23 cellular contexts compared by ENCODE assay signal in genomic region chr2:240814946-240815760, GRCh38. TPM values are rescaled to one million over a fixed set of nuclear protein-coding genes. Genes with fewer than 3 reads are reported as not detected.
DNase-seq lines count a peak whose midpoint lies in the region; ATAC-seq and TF ChIP-seq lines count a peak whose summit lies in the region.
"Had no signal": no experiment of that assay in that cellular context is flagged by ENCODE, and none has a peak within 500 bp of the region (broad histone marks: within the 10 kb centered on the region; RNA-seq: fewer than 3 reads in every experiment).

No MANE protein-coding gene starts in this region.

- H3K36me3 ChIP-seq in endodermal cell (ENCODE audit: control insufficient read depth, insufficient read depth, low read length), result no peaks in the 10 kb centered on the region
- H3K36me3 ChIP-seq: BLaER1 had no signal

- no peak overlapping the region for H3K9ac ChIP-seq in endodermal cell (ENCODE audit: extremely low read depth, low read length, poor library complexity, severe bottlenecking)
- H3K9ac ChIP-seq: BLaER1, KMS-11 had no signal

- H3K4me1 ChIP-seq in endodermal cell (ENCODE audit: control insufficient read depth, insufficient read depth, low read length), result no peaks in the 10 kb centered on the region

- TF ChIP-seq CTCF in endodermal cell (conservative IDR thresholded peaks at IDR 0.05), result no peak

- peaks cover 12% of the 10 kb centered on the region for H3K9me3 Mint-ChIP-seq in endodermal cell

- H3K27ac Mint-ChIP-seq in endodermal cell, result no peak overlapping the region
- H3K27ac Mint-ChIP-seq: CD8-positive, alpha-beta T cell had no signal

- H3K27me3 Mint-ChIP-seq in endodermal cell (ENCODE audit: insufficient read depth), result peaks cover 12% of the 10 kb centered on the region

- no peak overlapping the region for H3K27ac ChIP-seq in endodermal cell (ENCODE audit: low read depth, low read length)
- H3K27ac ChIP-seq: A549, BLaER1, HL-60, KMS-11 had no signal

- ATAC-seq in HG03460 (IDR thresholded peaks at IDR 0.05; ENCODE audit: unreplicated experiment), result no peak
- ATAC-seq: A549; CD8-positive, alpha-beta T cell had no signal

- peak; percentile 55 for DNase-seq in activated effector memory CD4-positive, alpha-beta T cell treated with anti-CD3 and anti-CD28 coated beads, Interleukin-2, amount 50 U/mL, for 16 hours
- DNase-seq in activated effector memory CD4-positive, alpha-beta T cell treated with Interleukin-2 at 50 U/mL for 16 hours, result no peak
- peak; percentile 14 for DNase-seq in D341Med (ENCODE audit: low spot score)
- DNase-seq in endodermal cell, result peak; percentile 35
- DNase-seq in stimulated activated CD8-positive, alpha-beta memory T cell treated with anti-CD3 and anti-CD28 coated beads, Interleukin-4, amount 100 ng/mL, for 48 hours, result peak; percentile 16
- no peak for DNase-seq in iPS-NIHi7 (ENCODE audit: extremely low spot score)
- DNase-seq in superior temporal gyrus (ENCODE audit: extremely low spot score), result no peak
- DNase-seq: MV-4-11, NCI-H1417 treated with DMSO at 0.1 percent for 48 hours, NCI-H187 treated with DMSO at 0.1 percent for 48 hours, NCI-H226, NCI-H524, NCI-H82, OCI-M1, SHP77 treated with DMSO at 0.1 percent for 48 hours had no signal

- H3K4me3 Mint-ChIP-seq in endodermal cell, result no peak overlapping the region
- H3K4me3 Mint-ChIP-seq: CD8-positive, alpha-beta T cell had no signal

- peaks cover 13% of the 10 kb centered on the region for H3K36me3 Mint-ChIP-seq in endodermal cell (ENCODE audit: low read depth)
- H3K36me3 Mint-ChIP-seq: CD8-positive, alpha-beta T cell had no signal

- no peaks in the 10 kb centered on the region for H3K4me1 Mint-ChIP-seq in endodermal cell

- peaks cover 9% of the 10 kb centered on the region for H3K27me3 ChIP-seq in endodermal cell (ENCODE audit: control insufficient read depth, insufficient read depth, low read length, poor library complexity, severe bottlenecking)

- no peak overlapping the region for H3K4me3 ChIP-seq in endodermal cell (ENCODE audit: low read length)
- H3K4me3 ChIP-seq: A549, BLaER1, HAP-1 had no signal

- 95 to 100% methylated on average over 6 to 11 of the region's 11 CpGs for WGBS in endodermal cell (ENCODE audit: insufficient coverage in 1 of 2, insufficient read length in 1 of 2), 2 experiments

- H3K9me3 ChIP-seq in endodermal cell (ENCODE audit: control insufficient read depth, low read length), result peaks cover 7% of the 10 kb centered on the region

RNA-seq across cellular contexts. Expression of gene KIF1A, which starts 4.9 kb away (rescaled TPM):
- 10 to 100 TPM; 58.8 to 83.1 TPM for total RNA-seq in endodermal cell
- polyA plus RNA-seq in endodermal cell (2013, experiment 1 of 2), result 48.4 TPM
- 41.1 TPM for polyA plus RNA-seq in endodermal cell (2013, experiment 2 of 2)
- total RNA-seq: CD8-positive, alpha-beta T cell had no signal

RNA-seq across cellular contexts. Expression of gene AGXT, which starts 53.5 kb away (rescaled TPM):
- total RNA-seq in endodermal cell, result under 1 TPM in 1 of 2 donors, not detected in 1; 0.31 TPM
- not detected for polyA plus RNA-seq in endodermal cell (2013, experiment 1 of 2)
- not detected for polyA plus RNA-seq in endodermal cell (2013, experiment 2 of 2)
- total RNA-seq: CD8-positive, alpha-beta T cell; HT1080 had no signal
- polyA plus RNA-seq: A549 had no signal

Comparison
In these comparisons a context has a peak if more than half of its experiments do, and no peak if none do; other contexts are left out.
1. DNase-seq: peak in activated effector memory CD4-positive, alpha-beta T cell treated with anti-CD3 and anti-CD28 coated beads, Interleukin-2, amount 50 U/mL, for 16 hours (single experiment), D341Med (single experiment), endodermal cell (single experiment) and stimulated activated CD8-positive, alpha-beta memory T cell treated with anti-CD3 and anti-CD28 coated beads, Interleukin-4, amount 100 ng/mL, for 48 hours (single experiment); none in activated effector memory CD4-positive, alpha-beta T cell treated with Interleukin-2 at 50 U/mL for 16 hours (single experiment), iPS-NIHi7 (single experiment) and superior temporal gyrus (single experiment).